Comparison of ENCODE assay signal across 8 cellular contexts in the genomic region with DNA sequence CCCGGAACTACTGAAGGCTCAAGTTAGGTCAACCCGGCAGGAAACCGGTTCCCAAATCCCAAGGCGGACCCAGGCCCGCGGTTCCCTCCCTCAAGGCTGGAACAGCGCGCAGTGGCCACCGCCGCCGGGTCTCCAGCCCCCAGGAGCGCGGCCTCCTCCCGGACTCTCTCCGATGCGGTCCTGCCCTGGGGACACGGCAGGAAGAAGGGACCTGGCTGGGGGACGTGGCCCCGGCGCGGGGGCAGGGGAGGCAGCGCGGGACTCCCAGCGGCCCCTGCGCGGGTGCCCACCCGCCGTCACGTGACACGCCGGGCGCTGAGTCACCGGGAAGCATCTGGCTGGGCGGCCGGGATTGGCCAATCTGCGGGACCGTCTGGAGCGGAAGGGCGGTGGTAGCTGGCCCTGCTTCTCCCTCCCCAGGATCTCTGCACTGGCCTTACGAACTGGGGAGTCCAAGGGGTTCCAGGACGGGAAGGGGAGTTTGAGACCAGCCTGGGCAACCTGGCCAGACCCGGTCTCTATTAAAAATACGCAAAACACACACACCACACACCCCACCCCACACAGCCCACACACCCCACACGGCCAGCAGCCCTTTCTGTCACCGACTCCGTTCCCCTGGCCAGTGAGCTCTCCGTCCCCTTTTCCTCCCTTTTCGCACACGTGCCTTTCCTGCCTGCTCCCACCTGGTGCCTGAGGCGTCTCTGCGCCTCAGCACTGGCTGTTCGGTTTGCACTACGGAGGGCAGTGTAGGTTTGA.
DNase-seq lines count a peak whose midpoint lies in the region; ATAC-seq lines count a peak whose summit lies in the region.

No MANE protein-coding gene starts in this region.

- H3K27ac ChIP-seq in caudate nucleus (ENCODE audit: low read depth, low read length) = peak overlapping the region; percentile 100

- peak; percentile 84 for ATAC-seq in GM18909 (IDR thresholded peaks at IDR 0.05; ENCODE audit: poor library complexity, unreplicated experiment)
- ATAC-seq in HG03175 (IDR thresholded peaks at IDR 0.05; ENCODE audit: unreplicated experiment) = peak; percentile 88

- DNase-seq in AG08395 (ENCODE audit: low spot score) = peak; percentile 90
- DNase-seq in NCI-H226 = peak; percentile 97
- peak; percentile 79 to 85 (median 82) for DNase-seq in activated CD4-positive, CD25-positive, alpha-beta regulatory T cell (lab: John Stamatoyannopoulos, UW)
- peak in 60 of 61 donors; percentile 55 to 97 (median 92) for DNase-seq in caudate nucleus (lab: John Stamatoyannopoulos, UW)
- peak; percentile 98 for DNase-seq in islet precursor cell
- peak; percentile 84 to 89 for DNase-seq in stimulated activated CD4-positive, alpha-beta T cell treated with anti-CD3 and anti-CD28 coated beads, Interleukin-15, amount 100 ng/mL, for 1 hour (ENCODE audit: low read depth in 1 of 2, low spot score in 1 of 2)

Comparison
In these comparisons a context has a peak if more than half of its experiments do, and no peak if none do; other contexts are left out.
1. Peak in every context shown above with its lines: DNase-seq, ATAC-seq and H3K27ac ChIP-seq.